1 cellular context compared by ENCODE assay signal in genomic region chrX:19769467-19769866, GRCh38.
TF ChIP-seq lines count a peak whose summit lies in the region.

No MANE protein-coding gene starts in this region.

TF ChIP-seq in GM12878, 131 proteins besides CTCF, POLR2A, EP300 and RAD21 (continued from another document):
- TF ChIP-seq REST (IDR thresholded peaks at IDR 0.05; ENCODE audit: low read depth, low read length) (no peak), HDAC6 (IDR thresholded peaks at IDR 0.05; ENCODE audit: unreplicated experiment) (no peak), DPF2 (IDR thresholded peaks at IDR 0.05) (no peak), TCF12 (IDR thresholded peaks at IDR 0.05; ENCODE audit: low read depth, low read length) (no peak), ZNF592 (IDR thresholded peaks at IDR 0.05) (no peak), MEF2B (IDR thresholded peaks at IDR 0.05; ENCODE audit: partially characterized antibody, poor library complexity, severe bottlenecking) (no peak), ASH2L (IDR thresholded peaks at IDR 0.05; ENCODE audit: borderline replicate concordance, low read depth) (no peak)
- TF ChIP-seq, protein P1, sequence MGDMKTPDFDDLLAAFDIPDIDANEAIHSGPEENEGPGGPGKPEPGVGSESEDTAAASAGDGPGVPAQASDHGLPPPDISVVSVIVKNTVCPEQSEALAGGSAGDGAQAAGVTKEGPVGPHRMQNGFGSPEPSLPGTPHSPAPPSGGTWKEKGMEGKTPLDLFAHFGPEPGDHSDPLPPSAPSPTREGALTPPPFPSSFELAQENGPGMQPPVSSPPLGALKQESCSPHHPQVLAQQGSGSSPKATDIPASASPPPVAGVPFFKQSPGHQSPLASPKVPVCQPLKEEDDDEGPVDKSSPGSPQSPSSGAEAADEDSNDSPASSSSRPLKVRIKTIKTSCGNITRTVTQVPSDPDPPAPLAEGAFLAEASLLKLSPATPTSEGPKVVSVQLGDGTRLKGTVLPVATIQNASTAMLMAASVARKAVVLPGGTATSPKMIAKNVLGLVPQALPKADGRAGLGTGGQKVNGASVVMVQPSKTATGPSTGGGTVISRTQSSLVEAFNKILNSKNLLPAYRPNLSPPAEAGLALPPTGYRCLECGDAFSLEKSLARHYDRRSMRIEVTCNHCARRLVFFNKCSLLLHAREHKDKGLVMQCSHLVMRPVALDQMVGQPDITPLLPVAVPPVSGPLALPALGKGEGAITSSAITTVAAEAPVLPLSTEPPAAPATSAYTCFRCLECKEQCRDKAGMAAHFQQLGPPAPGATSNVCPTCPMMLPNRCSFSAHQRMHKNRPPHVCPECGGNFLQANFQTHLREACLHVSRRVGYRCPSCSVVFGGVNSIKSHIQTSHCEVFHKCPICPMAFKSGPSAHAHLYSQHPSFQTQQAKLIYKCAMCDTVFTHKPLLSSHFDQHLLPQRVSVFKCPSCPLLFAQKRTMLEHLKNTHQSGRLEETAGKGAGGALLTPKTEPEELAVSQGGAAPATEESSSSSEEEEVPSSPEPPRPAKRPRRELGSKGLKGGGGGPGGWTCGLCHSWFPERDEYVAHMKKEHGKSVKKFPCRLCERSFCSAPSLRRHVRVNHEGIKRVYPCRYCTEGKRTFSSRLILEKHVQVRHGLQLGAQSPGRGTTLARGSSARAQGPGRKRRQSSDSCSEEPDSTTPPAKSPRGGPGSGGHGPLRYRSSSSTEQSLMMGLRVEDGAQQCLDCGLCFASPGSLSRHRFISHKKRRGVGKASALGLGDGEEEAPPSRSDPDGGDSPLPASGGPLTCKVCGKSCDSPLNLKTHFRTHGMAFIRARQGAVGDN (IDR thresholded peaks at IDR 0.05) = no peak
